Comparison of ENCODE assay signal across 9 cellular contexts in the genomic region with DNA sequence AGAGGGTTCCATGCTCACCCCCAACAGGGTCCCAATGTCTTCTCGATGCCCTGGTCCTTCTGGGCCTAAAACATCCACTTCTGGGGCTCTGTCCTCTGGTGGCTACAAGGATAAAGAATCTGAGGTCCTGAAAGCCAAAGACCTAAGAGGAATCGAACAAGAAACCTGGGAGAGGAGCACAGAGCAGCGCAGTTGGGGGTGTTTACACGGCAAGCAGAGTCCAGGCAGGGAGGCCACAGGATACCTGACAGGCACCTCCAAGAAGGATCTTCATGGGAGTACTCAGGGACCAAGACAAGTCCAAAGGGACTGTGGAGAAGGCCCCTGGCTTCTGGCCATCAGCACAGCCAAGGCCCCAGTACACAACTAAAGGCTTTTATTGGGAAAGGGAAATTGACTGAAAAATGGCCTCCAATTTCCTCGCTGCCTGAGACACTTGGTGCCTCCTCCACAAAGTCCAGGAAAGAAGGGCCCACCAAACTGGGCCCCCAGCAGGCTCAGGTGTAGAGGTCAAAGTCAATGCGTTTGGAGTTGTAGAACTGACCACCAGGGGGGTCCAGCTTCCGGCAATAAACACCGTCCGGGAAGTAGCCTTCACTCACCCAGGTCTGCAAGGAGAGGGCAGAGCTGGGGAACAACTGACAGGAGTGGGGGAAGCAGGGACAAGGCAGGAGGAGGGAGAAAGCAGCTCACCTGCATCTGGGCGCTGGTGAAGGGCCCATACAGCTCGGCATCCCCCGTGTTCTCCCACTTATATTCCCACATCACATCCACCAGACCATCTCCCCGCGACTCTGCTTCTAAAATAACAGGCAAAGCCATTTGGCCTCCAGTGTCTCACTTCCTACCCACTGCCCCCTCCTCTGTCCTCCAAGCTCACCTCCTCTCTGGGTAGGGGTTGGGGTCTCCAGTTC. TPM values are rescaled to one million over a fixed set of nuclear protein-coding genes. Genes with fewer than 3 reads are reported as not detected.
DNase-seq lines count a peak whose midpoint lies in the region; ATAC-seq and TF ChIP-seq lines count a peak whose summit lies in the region.
"Had no signal": no experiment of that assay in that cellular context is flagged by ENCODE, and none has a peak within 500 bp of the region (broad histone marks: within the 10 kb centered on the region; RNA-seq: fewer than 3 reads in every experiment).

No MANE protein-coding gene starts in this region.

- no peak overlapping the region for H3K27ac Mint-ChIP-seq in stimulated activated naive CD8-positive, alpha-beta T cell treated with anti-CD3 and anti-CD28 coated beads, Interleukin-15, Interleukin-2, amounts not matched to agents 100 ng/mL and 50 ng/mL, for 24 hours
- no peak overlapping the region for H3K27ac Mint-ChIP-seq in stimulated activated naive CD8-positive, alpha-beta T cell treated with anti-CD3 and anti-CD28 coated beads, Interleukin-15, amount 100 ng/mL, for 72 hours
- H3K27ac Mint-ChIP-seq in chondrocyte (ENCODE audit: unreplicated experiment), result peak overlapping the region; percentile 76
- H3K27ac Mint-ChIP-seq in naive thymus-derived CD4-positive, alpha-beta T cell, result peak overlapping the region in 4 of 9 donors; percentile 16 to 47 (median 38)

- POLR2A ChIA-PET in naive thymus-derived CD4-positive, alpha-beta T cell (lab: Charles Lee), result interaction anchor here (1.3 to 4.9 kb wide), 2 partner anchors 18 to 30 kb away, joined by 3 to 22 read pairs; partner anchors contain the start of genes SEPTIN1 and TBC1D10B

- no peaks in the 10 kb centered on the region for H3K9me3 Mint-ChIP-seq in stimulated activated naive CD8-positive, alpha-beta T cell treated with anti-CD3 and anti-CD28 coated beads, Interleukin-15, Interleukin-2, amounts not matched to agents 100 ng/mL and 50 ng/mL, for 24 hours
- H3K9me3 Mint-ChIP-seq in stimulated activated naive CD8-positive, alpha-beta T cell treated with anti-CD3 and anti-CD28 coated beads, Interleukin-15, amount 100 ng/mL, for 72 hours, result no peaks in the 10 kb centered on the region
- no peaks in the 10 kb centered on the region for H3K9me3 Mint-ChIP-seq in chondrocyte (ENCODE audit: low read depth)
- H3K9me3 Mint-ChIP-seq in naive thymus-derived CD4-positive, alpha-beta T cell, result no peaks in the 10 kb centered on the region

- ATAC-seq in stimulated activated naive CD8-positive, alpha-beta T cell treated with anti-CD3 and anti-CD28 coated beads, Interleukin-15, amount 100 ng/mL, for 72 hours, result no peak
- ATAC-seq in naive thymus-derived CD4-positive, alpha-beta T cell, result no peak
- ATAC-seq in aorta (ENCODE audit: low FRiP score) (no peak), GM21423 (IDR thresholded peaks at IDR 0.05; ENCODE audit: unreplicated experiment) (no peak), HG02571 (IDR thresholded peaks at IDR 0.05; ENCODE audit: unreplicated experiment) (no peak)

- H3K4me1 ChIP-seq in naive thymus-derived CD4-positive, alpha-beta T cell (ENCODE audit: control insufficient read depth in 2 of 2, insufficient read depth in 2 of 2, low read length in 2 of 2), result peaks cover 16 to 18% of the 10 kb centered on the region in 2 donors
- H3K4me1 ChIP-seq in aorta (ENCODE audit: control insufficient read depth in 1 of 2, insufficient read depth in 2 of 2, low read length in 2 of 2), result no peaks in the 10 kb centered on the region

- peak; percentile 49 for TF ChIP-seq CTCF in chondrocyte (IDR thresholded peaks at IDR 0.05)

- H3K4me1 Mint-ChIP-seq in stimulated activated naive CD8-positive, alpha-beta T cell treated with anti-CD3 and anti-CD28 coated beads, Interleukin-15, Interleukin-2, amounts not matched to agents 100 ng/mL and 50 ng/mL, for 24 hours (ENCODE audit: low read depth), result peaks cover 66% of the 10 kb centered on the region
- H3K4me1 Mint-ChIP-seq in stimulated activated naive CD8-positive, alpha-beta T cell treated with anti-CD3 and anti-CD28 coated beads, Interleukin-15, amount 100 ng/mL, for 72 hours, result peaks cover 82% of the 10 kb centered on the region
- H3K4me1 Mint-ChIP-seq in chondrocyte (ENCODE audit: low read depth), result peaks cover 50% of the 10 kb centered on the region
- peaks cover 10 to 52% (median 33%) of the 10 kb centered on the region in 7 donors for H3K4me1 Mint-ChIP-seq in naive thymus-derived CD4-positive, alpha-beta T cell

- no peaks in the 10 kb centered on the region for H3K27me3 Mint-ChIP-seq in stimulated activated naive CD8-positive, alpha-beta T cell treated with anti-CD3 and anti-CD28 coated beads, Interleukin-15, Interleukin-2, amounts not matched to agents 100 ng/mL and 50 ng/mL, for 24 hours
- H3K27me3 Mint-ChIP-seq in stimulated activated naive CD8-positive, alpha-beta T cell treated with anti-CD3 and anti-CD28 coated beads, Interleukin-15, amount 100 ng/mL, for 72 hours, result no peaks in the 10 kb centered on the region
- no peaks in the 10 kb centered on the region for H3K27me3 Mint-ChIP-seq in chondrocyte (ENCODE audit: low read depth)
- H3K27me3 Mint-ChIP-seq in naive thymus-derived CD4-positive, alpha-beta T cell, result peaks cover 0 to 2% (median 0%) of the 10 kb centered on the region in 5 donors

- H3K36me3 ChIP-seq in naive thymus-derived CD4-positive, alpha-beta T cell (ENCODE audit: control insufficient read depth in 2 of 3, insufficient read depth in 3 of 3, low read length in 3 of 3), result peaks cover 0 to 52% (median 22%) of the 10 kb centered on the region in 3 experiments
- H3K36me3 ChIP-seq in aorta (ENCODE audit: control insufficient read depth in 1 of 2, insufficient read depth in 2 of 2, low read length in 1 of 2), result peaks cover 0 to 2% of the 10 kb centered on the region in 2 donors

- no peak for DNase-seq in stimulated activated naive CD8-positive, alpha-beta T cell treated with anti-CD3 and anti-CD28 coated beads, Interleukin-15, amount 100 ng/mL, for 72 hours
- DNase-seq in chondrocyte (ENCODE audit: low spot score) (peak; percentile 46), aorta (peak; percentile 34 to 35), DMS153 (lab: John Stamatoyannopoulos, UW) (no peak)
- DNase-seq in naive thymus-derived CD4-positive, alpha-beta T cell, result peak in 1 of 9 donors; percentile 6
- DNase-seq: stimulated activated CD8-positive, alpha-beta memory T cell treated with anti-CD3 and anti-CD28 coated beads, Interleukin-4, amount 100 ng/mL, for 48 hours had no signal

- no peaks in the 10 kb centered on the region for H3K27me3 ChIP-seq in naive thymus-derived CD4-positive, alpha-beta T cell (ENCODE audit: control insufficient read depth in 2 of 2, insufficient read depth in 2 of 2, low read length in 2 of 2)
- H3K27me3 ChIP-seq in aorta (ENCODE audit: control insufficient read depth in 1 of 2, insufficient read depth in 2 of 2, low read length in 1 of 2), result no peaks in the 10 kb centered on the region

- peaks cover 53% of the 10 kb centered on the region for H3K36me3 Mint-ChIP-seq in stimulated activated naive CD8-positive, alpha-beta T cell treated with anti-CD3 and anti-CD28 coated beads, Interleukin-15, Interleukin-2, amounts not matched to agents 100 ng/mL and 50 ng/mL, for 24 hours (ENCODE audit: low read depth)
- H3K36me3 Mint-ChIP-seq in chondrocyte (ENCODE audit: low read depth), result peaks cover 21% of the 10 kb centered on the region
- H3K36me3 Mint-ChIP-seq in naive thymus-derived CD4-positive, alpha-beta T cell, result peaks cover 0 to 24% (median 4%) of the 10 kb centered on the region in 5 donors

- intact Hi-C loops in naive thymus-derived CD4-positive, alpha-beta T cell (cut with micrococcal nuclease), result no loop called here
- intact Hi-C loops in aorta (cut with DNase I), result no loop called here

- CTCF ChIA-PET in naive thymus-derived CD4-positive, alpha-beta T cell (lab: Charles Lee), result interaction anchor here (1.1 kb wide), 1 partner anchor 57 kb away, joined by 5 read pairs; no protein-coding TSS in a partner anchor

- WGBS in aorta, 2 donors, result 83% methylated on average over 14 of the region's 14 CpGs

- H3K9me3 ChIP-seq in naive thymus-derived CD4-positive, alpha-beta T cell (ENCODE audit: control insufficient read depth in 2 of 3, low read length in 3 of 3), result no peaks in the 10 kb centered on the region
- no peaks in the 10 kb centered on the region for H3K9me3 ChIP-seq in aorta (ENCODE audit: control insufficient read depth, low read length)

- no peak overlapping the region for H3K27ac ChIP-seq in naive thymus-derived CD4-positive, alpha-beta T cell (ENCODE audit: low read depth, low read length)
- peak overlapping the region in 1 of 2 donors; percentile 64 for H3K27ac ChIP-seq in aorta (ENCODE audit: low read depth in 1 of 2, low read length in 2 of 2)

- H3K4me3 ChIP-seq in naive thymus-derived CD4-positive, alpha-beta T cell (ENCODE audit: low read length), result no peak overlapping the region
- H3K4me3 ChIP-seq in aorta (ENCODE audit: low read length in 2 of 2), result no peak overlapping the region

- H3K4me3 Mint-ChIP-seq in stimulated activated naive CD8-positive, alpha-beta T cell treated with anti-CD3 and anti-CD28 coated beads, Interleukin-15, Interleukin-2, amounts not matched to agents 100 ng/mL and 50 ng/mL, for 24 hours, result peak overlapping the region; percentile 45
- H3K4me3 Mint-ChIP-seq in stimulated activated naive CD8-positive, alpha-beta T cell treated with anti-CD3 and anti-CD28 coated beads, Interleukin-15, amount 100 ng/mL, for 72 hours, result no peak overlapping the region
- no peak overlapping the region for H3K4me3 Mint-ChIP-seq in chondrocyte (ENCODE audit: unreplicated experiment)
- H3K4me3 Mint-ChIP-seq in naive thymus-derived CD4-positive, alpha-beta T cell, result peak overlapping the region in 9 of 10 donors; percentile 11 to 68 (median 41)

RNA-seq across cellular contexts. Expression of gene CD2BP2, which starts 2.4 kb away (rescaled TPM):
- total RNA-seq in chondrocyte (53.2 to 61.0 TPM (median 55.8 TPM) in 3 replicates), aorta (10 to 100 TPM; 42.6 to 51.3 TPM)
- 10 to 100 TPM; 37.5 to 77.0 (median 64.6) TPM for total RNA-seq in naive thymus-derived CD4-positive, alpha-beta T cell
- polyA plus RNA-seq in naive thymus-derived CD4-positive, alpha-beta T cell, result 10 to 100 TPM; 18.7 to 24.4 TPM
- polyA plus RNA-seq in aorta, result 10 to 100 TPM; 23.4 to 51.1 TPM

RNA-seq across cellular contexts. Expression of gene TBC1D10B, which starts 17.5 kb away (rescaled TPM):
- total RNA-seq in chondrocyte, result 43.3 to 48.6 TPM (median 44.2 TPM) in 3 replicates
- total RNA-seq in naive thymus-derived CD4-positive, alpha-beta T cell, result 10 to 100 TPM; 23.2 to 70.0 (median 45.2) TPM
- 10 to 100 TPM in 1 of 2 donors, 1 to 10 TPM in 1; 7.6 to 13.6 TPM for polyA plus RNA-seq in naive thymus-derived CD4-positive, alpha-beta T cell
- total RNA-seq in aorta, result 10 to 100 TPM; 30.7 to 38.0 TPM
- polyA plus RNA-seq in aorta, result 10 to 100 TPM; 10.3 to 22.2 TPM

RNA-seq across cellular contexts. Expression of gene MYL11, which starts 21.9 kb away (rescaled TPM):
- total RNA-seq in chondrocyte (0.82 to 2.2 TPM (median 1.4 TPM) in 3 replicates), aorta (not detected)
- 1 to 10 TPM in 2 of 5 experiments, under 1 TPM in 1, not detected in 2; 0.87 to 2.0 (median 1.6) TPM for total RNA-seq in naive thymus-derived CD4-positive, alpha-beta T cell
- not detected for polyA plus RNA-seq in naive thymus-derived CD4-positive, alpha-beta T cell
- polyA plus RNA-seq in aorta, result under 1 TPM in 1 of 2 donors, not detected in 1; 0.26 TPM

RNA-seq across cellular contexts. Expression of gene SEPTIN1, which starts 29.6 kb away (rescaled TPM):
- total RNA-seq in chondrocyte (0.85 to 1.7 TPM (median 1.3 TPM) in 3 replicates), aorta (1 to 10 TPM; 2.8 to 6.1 TPM)
- 100 to 1,000 TPM; 176 to 355 (median 183) TPM for total RNA-seq in naive thymus-derived CD4-positive, alpha-beta T cell
- polyA plus RNA-seq in naive thymus-derived CD4-positive, alpha-beta T cell, result 100 to 1,000 TPM; 221 to 257 TPM
- 1 to 10 TPM; 1.0 to 2.6 TPM for polyA plus RNA-seq in aorta

RNA-seq across cellular contexts. Expression of gene ZNF48, which starts 42.5 kb away (rescaled TPM):
- total RNA-seq in chondrocyte (10.6 to 11.8 TPM (median 10.8 TPM) in 3 replicates), aorta (1 to 10 TPM; 6.2 to 7.4 TPM)
- 10 to 100 TPM in 3 of 5 experiments, 1 to 10 TPM in 2; 6.0 to 16.0 (median 15.6) TPM for total RNA-seq in naive thymus-derived CD4-positive, alpha-beta T cell
- polyA plus RNA-seq in naive thymus-derived CD4-positive, alpha-beta T cell, result 10 to 100 TPM in 1 of 2 donors, 1 to 10 TPM in 1; 6.0 to 10.9 TPM
- 1 to 10 TPM; 3.4 to 4.9 TPM for polyA plus RNA-seq in aorta

Comparison
In these comparisons a context has a peak if more than half of its experiments do, and no peak if none do; other contexts are left out.
1. H3K4me3 Mint-ChIP-seq: peak in stimulated activated naive CD8-positive, alpha-beta T cell treated with anti-CD3 and anti-CD28 coated beads, Interleukin-15, Interleukin-2, amounts not matched to agents 100 ng/mL and 50 ng/mL, for 24 hours (single experiment) and naive thymus-derived CD4-positive, alpha-beta T cell (9 of 10); none in stimulated activated naive CD8-positive, alpha-beta T cell treated with anti-CD3 and anti-CD28 coated beads, Interleukin-15, amount 100 ng/mL, for 72 hours (0 of 2) and chondrocyte (single experiment).
2. DNase-seq: peak in chondrocyte (single experiment) and aorta (2 of 2); none in stimulated activated naive CD8-positive, alpha-beta T cell treated with anti-CD3 and anti-CD28 coated beads, Interleukin-15, amount 100 ng/mL, for 72 hours (0 of 2) and DMS153 (single experiment).